ENCODE assay signal across 8 cellular contexts in genomic region chr17:8164815-8165131, GRCh38. TPM values are rescaled to one million over a fixed set of nuclear protein-coding genes. Genes with fewer than 3 reads are reported as not detected.
DNase-seq lines count a peak whose midpoint lies in the region; ATAC-seq and TF ChIP-seq lines count a peak whose summit lies in the region.

No MANE protein-coding gene starts in this region.

- ATAC-seq in gastrocnemius medialis, result no peak

- CTCF ChIA-PET in activated CD4-positive, alpha-beta memory T cell treated with anti-CD3 and anti-CD28 coated beads, Interleukin-2, amount 10 ng/mL, durations not matched to agents 7 days and 5 days (lab: Charles Lee), result interaction anchor here (1.3 kb wide), 1 partner anchor 9 kb away, joined by 5 read pairs; no protein-coding TSS in a partner anchor

- H3K27ac ChIP-seq in GM23248 (peak overlapping the region; percentile 82), left ventricle myocardium inferior (replicated peaks) (peak overlapping the region; percentile 100), gastrocnemius medialis (peak overlapping the region; percentile 98 to 100 (median 99))

- H3K4me1 Mint-ChIP-seq in activated CD4-positive, alpha-beta memory T cell treated with anti-CD3 and anti-CD28 coated beads, Interleukin-2, amount 10 ng/mL, durations not matched to agents 7 days and 5 days, result peaks cover 45% of the 10 kb centered on the region

- H3K4me3 Mint-ChIP-seq in activated CD4-positive, alpha-beta memory T cell treated with anti-CD3 and anti-CD28 coated beads, Interleukin-2, amount 10 ng/mL, durations not matched to agents 7 days and 5 days, result peak overlapping the region; percentile 76

- H3K27me3 Mint-ChIP-seq in activated CD4-positive, alpha-beta memory T cell treated with anti-CD3 and anti-CD28 coated beads, Interleukin-2, amount 10 ng/mL, durations not matched to agents 7 days and 5 days, result no peaks in the 10 kb centered on the region

- 55 to 63% methylated on average over 6 of the region's 6 CpGs for WGBS in GM23248 (ENCODE audit: low coverage in 1 of 2, low lambda C conversion rate in 2 of 2, missing lambda C conversion rate in 2 of 2), 2 experiments

- H3K9ac ChIP-seq in GM23248, result peak overlapping the region; percentile 100

- H3K9me3 Mint-ChIP-seq in activated CD4-positive, alpha-beta memory T cell treated with anti-CD3 and anti-CD28 coated beads, Interleukin-2, amount 10 ng/mL, durations not matched to agents 7 days and 5 days, result no peaks in the 10 kb centered on the region

- TF ChIP-seq POLR2A in gastrocnemius medialis (IDR thresholded peaks at IDR 0.05), result no peak

- H3K27me3 ChIP-seq in GM23248 (replicated peaks; ENCODE audit: insufficient read depth) (no peaks in the 10 kb centered on the region), left ventricle myocardium inferior (ENCODE audit: low read depth) (no peaks in the 10 kb centered on the region), gastrocnemius medialis (no peaks in the 10 kb centered on the region)

- H3K79me2 ChIP-seq in GM23248 (ENCODE audit: insufficient read depth), result peaks cover 21% of the 10 kb centered on the region

- peaks cover 22% of the 10 kb centered on the region for H3K36me3 Mint-ChIP-seq in activated CD4-positive, alpha-beta memory T cell treated with anti-CD3 and anti-CD28 coated beads, Interleukin-2, amount 10 ng/mL, durations not matched to agents 7 days and 5 days (ENCODE audit: low read depth)

- H3K27ac Mint-ChIP-seq in activated CD4-positive, alpha-beta memory T cell treated with anti-CD3 and anti-CD28 coated beads, Interleukin-2, amount 10 ng/mL, durations not matched to agents 7 days and 5 days, result peak overlapping the region; percentile 98

- DNase-seq in GM23248, result no peak
- DNase-seq in activated CD4-positive, alpha-beta memory T cell treated with anti-CD3 and anti-CD28 coated beads, Interleukin-2, amount 10 ng/mL, durations not matched to agents 7 days and 5 days, result no peak
- peak; percentile 12 for DNase-seq in left ventricle myocardium inferior
- no peak for DNase-seq in gastrocnemius medialis
- no peak for DNase-seq in NCI-H1694 (lab: John Stamatoyannopoulos, UW)
- no peak for DNase-seq in RPMI8226
- DNase-seq in activated CD8-positive, alpha-beta memory T cell treated with anti-CD3 and anti-CD28 coated beads, Interleukin-2, amount 50 U/mL, for 48 hours, result no peak
- no peak for DNase-seq in NCI-H774 (lab: John Stamatoyannopoulos, UW)

- peak overlapping the region; percentile 43 for H2AFZ ChIP-seq in GM23248

- peak overlapping the region; percentile 76 for H3K4me2 ChIP-seq in GM23248 (ENCODE audit: unreplicated experiment)

- H3K9me2 ChIP-seq in GM23248 (ENCODE audit: insufficient read depth), result no peaks in the 10 kb centered on the region

- POLR2A ChIA-PET in activated CD4-positive, alpha-beta memory T cell treated with anti-CD3 and anti-CD28 coated beads, Interleukin-2, amount 10 ng/mL, durations not matched to agents 7 days and 5 days (lab: Charles Lee), result interaction anchor here (0.7 to 16.5 kb wide), 20 partner anchors 10 to 322 kb away, joined by 3 to 653 read pairs (median 6); partner anchors contain the start of genes AURKB, BORCS6, CNTROB and CTC1

- H3F3A ChIP-seq in GM23248 (ENCODE audit: insufficient read depth), result peaks cover 35% of the 10 kb centered on the region

- in situ Hi-C loops in GM23248 (cut with MboI), result no loop called here
- in situ Hi-C loops in gastrocnemius medialis (cut with MboI; ENCODE audit: low sequenced_read_pairs in 4 of 4), result no loop called here

- H3K4me3 ChIP-seq in GM23248 (peak overlapping the region; percentile 8; the same call in 1 of the 2 replicates), left ventricle myocardium inferior (peak overlapping the region; percentile 95), gastrocnemius medialis (peak overlapping the region in 1 of 4 donors; percentile 74)

- intact Hi-C loops in left ventricle myocardium inferior (cut with micrococcal nuclease), result no loop called here
- intact Hi-C loops in gastrocnemius medialis (cut with DNase I; ENCODE audit: low total_unique reads), result loop anchor here (1.0 kb wide), 1 partner anchor 9 kb away; no protein-coding TSS in a partner anchor

- no peaks in the 10 kb centered on the region for H3K36me3 ChIP-seq in GM23248 (ENCODE audit: low read depth)
- peaks cover 18% of the 10 kb centered on the region for H3K36me3 ChIP-seq in left ventricle myocardium inferior
- peaks cover 0 to 11% of the 10 kb centered on the region in 2 donors for H3K36me3 ChIP-seq in gastrocnemius medialis

- TF ChIP-seq CTCF in left ventricle myocardium inferior (IDR thresholded peaks at IDR 0.05; ENCODE audit: borderline replicate concordance), result no peak
- TF ChIP-seq CTCF in gastrocnemius medialis (IDR thresholded peaks at IDR 0.05 in 4 of 5, conservative IDR thresholded peaks at IDR 0.05 in 1 of 5), result no peak

- no peaks in the 10 kb centered on the region for H4K20me1 ChIP-seq in GM23248 (ENCODE audit: insufficient read depth)

- H3K4me1 ChIP-seq in GM23248 (ENCODE audit: insufficient read depth) (peaks cover 35% of the 10 kb centered on the region), left ventricle myocardium inferior (peaks cover 52% of the 10 kb centered on the region), gastrocnemius medialis (peaks cover 32 to 37% of the 10 kb centered on the region in 2 donors)

- H3K9me3 ChIP-seq in GM23248 (ENCODE audit: low read depth) (no peaks in the 10 kb centered on the region), left ventricle myocardium inferior (replicated peaks) (no peaks in the 10 kb centered on the region), gastrocnemius medialis (no peaks in the 10 kb centered on the region)

RNA-seq across cellular contexts. Expression of gene VAMP2, which starts 2.0 kb away (rescaled TPM):
- total RNA-seq in GM23248 (2014; rRNA removed; shearing (Covaris generic)), result 6.2 and 6.5 TPM in 2 replicates
- 25.5 and 27.1 TPM in 2 replicates for polyA plus RNA-seq in GM23248 (2016; fragmentation: Nextera tagmentation; extraction: Ambion mirVana)
- 10 to 100 TPM; 75.2 to 79.1 TPM for total RNA-seq in activated CD4-positive, alpha-beta memory T cell treated with anti-CD3 and anti-CD28 coated beads, Interleukin-2, amount 10 ng/mL, durations not matched to agents 7 days and 5 days
- total RNA-seq in left ventricle myocardium inferior (59.6 TPM), gastrocnemius medialis (10 to 100 TPM; 10.9 to 37.0 (median 25.7) TPM)

RNA-seq across cellular contexts. Expression of gene TMEM107, which starts 11.4 kb away (rescaled TPM):
- total RNA-seq in GM23248 (2014; rRNA removed; shearing (Covaris generic)), result 11.6 TPM in 2 replicates
- 20.6 and 20.9 TPM in 2 replicates for polyA plus RNA-seq in GM23248 (2016; fragmentation: Nextera tagmentation; extraction: Ambion mirVana)
- 10 to 100 TPM; 49.7 to 53.9 TPM for total RNA-seq in activated CD4-positive, alpha-beta memory T cell treated with anti-CD3 and anti-CD28 coated beads, Interleukin-2, amount 10 ng/mL, durations not matched to agents 7 days and 5 days
- total RNA-seq in left ventricle myocardium inferior (7.9 TPM), gastrocnemius medialis (1 to 10 TPM in 3 of 4 donors, under 1 TPM in 1; 0.75 to 5.7 (median 3.1) TPM)

RNA-seq across cellular contexts. Expression of gene PER1, which starts 12.6 kb away (rescaled TPM):
- total RNA-seq in GM23248 (2014; rRNA removed; shearing (Covaris generic)), result 4.4 and 5.1 TPM in 2 replicates
- polyA plus RNA-seq in GM23248 (2016; fragmentation: Nextera tagmentation; extraction: Ambion mirVana), result 5.3 and 5.9 TPM in 2 replicates
- total RNA-seq in activated CD4-positive, alpha-beta memory T cell treated with anti-CD3 and anti-CD28 coated beads, Interleukin-2, amount 10 ng/mL, durations not matched to agents 7 days and 5 days, result 10 to 100 TPM; 53.5 to 56.6 TPM
- total RNA-seq in left ventricle myocardium inferior (109 TPM), gastrocnemius medialis (100 to 1,000 TPM; 105 to 263 (median 164) TPM)

RNA-seq across cellular contexts. Expression of gene BORCS6, which starts 25.2 kb away (rescaled TPM):
- 3.9 and 5.6 TPM in 2 replicates for total RNA-seq in GM23248 (2014; rRNA removed; shearing (Covaris generic))
- 3.4 and 4.5 TPM in 2 replicates for polyA plus RNA-seq in GM23248 (2016; fragmentation: Nextera tagmentation; extraction: Ambion mirVana)
- total RNA-seq in activated CD4-positive, alpha-beta memory T cell treated with anti-CD3 and anti-CD28 coated beads, Interleukin-2, amount 10 ng/mL, durations not matched to agents 7 days and 5 days, result 10 to 100 TPM; 16.3 to 17.0 TPM
- total RNA-seq in left ventricle myocardium inferior (8.4 TPM), gastrocnemius medialis (10 to 100 TPM; 16.2 to 34.5 (median 26.2) TPM)

RNA-seq across cellular contexts. Expression of gene HES7, which starts 40.9 kb away (rescaled TPM):
- not detected in 2 replicates for total RNA-seq in GM23248 (2014; rRNA removed; shearing (Covaris generic))
- not detected in 2 replicates for polyA plus RNA-seq in GM23248 (2016; fragmentation: Nextera tagmentation; extraction: Ambion mirVana)
- 1 to 10 TPM; 1.4 to 1.5 TPM for total RNA-seq in activated CD4-positive, alpha-beta memory T cell treated with anti-CD3 and anti-CD28 coated beads, Interleukin-2, amount 10 ng/mL, durations not matched to agents 7 days and 5 days
- not detected for total RNA-seq in left ventricle myocardium inferior
- total RNA-seq in gastrocnemius medialis, result not detected
